ENCODE assay signal across 12 cellular contexts in genomic region chr3:50050361-50050760, GRCh38. TPM values are rescaled to one million over a fixed set of nuclear protein-coding genes. Genes with fewer than 3 reads are reported as not detected.
DNase-seq lines count a peak whose midpoint lies in the region; ATAC-seq and TF ChIP-seq lines count a peak whose summit lies in the region.
"Had no signal": no experiment of that assay in that cellular context is flagged by ENCODE, and none has a peak within 500 bp of the region (broad histone marks: within the 10 kb centered on the region; RNA-seq: fewer than 3 reads in every experiment).

No MANE protein-coding gene starts in this region.

- CTCF ChIA-PET in Calu3 (lab: Charles Lee): no interaction called here

- H3K4me3 ChIP-seq in cardiac fibroblast (replicated peaks in 1 of 2; ENCODE audit: low read depth in 2 of 2, low read length in 2 of 2): no peak overlapping the region

- TF ChIP-seq CTCF in Calu3 (IDR thresholded peaks at IDR 0.05; ENCODE audit: unreplicated experiment): no peak
- TF ChIP-seq CTCF in cardiac fibroblast (IDR thresholded peaks at IDR 0.05; ENCODE audit: low read depth, low read length): no peak
- TF ChIP-seq CTCF in nephron (IDR thresholded peaks at IDR 0.05; ENCODE audit: unreplicated experiment in 3 of 3): no peak

- H3K9me3 Mint-ChIP-seq in Calu3 (ENCODE audit: low read depth, unreplicated experiment) (no peaks in the 10 kb centered on the region), nephron (no peaks in the 10 kb centered on the region)
- H3K9me3 Mint-ChIP-seq: activated CD4-positive, alpha-beta memory T cell treated with anti-CD3 and anti-CD28 coated beads for 36 hours; activated naive CD4-positive, alpha-beta T cell treated with anti-CD3 and anti-CD28 coated beads, Interleukin-2, amount 50 U/mL, for 72 hours had no signal

- DNase-seq in Calu3 (no peak), NCI-H1105 treated with DMSO at 0.1 percent for 48 hours (lab: John Stamatoyannopoulos, UW) (peak; percentile 21), cardiac fibroblast (ENCODE audit: low read depth in 2 of 2) (peak; percentile 65 to 79), NCI-H446 (lab: John Stamatoyannopoulos, UW) (no peak), SIG-M5 (lab: John Stamatoyannopoulos, UW) (no peak)
- DNase-seq in stimulated activated CD8-positive, alpha-beta memory T cell treated with anti-CD3 and anti-CD28 coated beads, Interleukin-4, amount 100 ng/mL, for 48 hours: no peak
- DNase-seq: activated CD4-positive, alpha-beta memory T cell treated with anti-CD3 and anti-CD28 coated beads for 36 hours; DND-41; substantia nigra had no signal

- peak overlapping the region; percentile 6 for H3K27ac Mint-ChIP-seq in Calu3 (ENCODE audit: unreplicated experiment)
- peak overlapping the region; percentile 65 to 92 (median 80) for H3K27ac Mint-ChIP-seq in nephron
- H3K27ac Mint-ChIP-seq: activated CD4-positive, alpha-beta memory T cell treated with anti-CD3 and anti-CD28 coated beads for 36 hours had no signal

- H3K27me3 Mint-ChIP-seq in Calu3 (ENCODE audit: unreplicated experiment): no peaks in the 10 kb centered on the region
- H3K27me3 Mint-ChIP-seq in nephron (ENCODE audit: low read depth): no peaks in the 10 kb centered on the region
- H3K27me3 Mint-ChIP-seq: activated CD4-positive, alpha-beta memory T cell treated with anti-CD3 and anti-CD28 coated beads for 36 hours had no signal

- ATAC-seq in HG02623 (IDR thresholded peaks at IDR 0.05; ENCODE audit: unreplicated experiment): no peak
- ATAC-seq: activated naive CD4-positive, alpha-beta T cell treated with anti-CD3 and anti-CD28 coated beads, Interleukin-2, amount 50 U/mL, for 72 hours had no signal

- intact Hi-C loops in Calu3 (cut with micrococcal nuclease; ENCODE audit: unreplicated experiment): no loop called here

- H3K36me3 Mint-ChIP-seq in Calu3 (ENCODE audit: insufficient read depth, unreplicated experiment) (peaks cover 22% of the 10 kb centered on the region), nephron (ENCODE audit: low read depth) (peaks cover 62% of the 10 kb centered on the region)
- H3K36me3 Mint-ChIP-seq: activated naive CD4-positive, alpha-beta T cell treated with anti-CD3 and anti-CD28 coated beads, Interleukin-2, amount 50 U/mL, for 72 hours had no signal

- H3K4me1 Mint-ChIP-seq in Calu3 (ENCODE audit: low read depth, unreplicated experiment) (peaks cover 9% of the 10 kb centered on the region), nephron (peaks cover 18% of the 10 kb centered on the region)

- BruUV-seq in Calu3 (replicated peaks; lab: Mats Ljungman, UMichigan): no TSS peak

- H3K4me3 Mint-ChIP-seq in Calu3 (ENCODE audit: low read depth, unreplicated experiment) (no peak overlapping the region), nephron (no peak overlapping the region)
- H3K4me3 Mint-ChIP-seq: activated CD4-positive, alpha-beta memory T cell treated with anti-CD3 and anti-CD28 coated beads for 36 hours had no signal

RNA-seq across cellular contexts. Expression of gene RBM5, which starts 38.4 kb away (rescaled TPM):
- 126 and 128 TPM in 2 replicates for total RNA-seq in Calu3 (2022)

Comparison
In these comparisons a context has a peak if more than half of its experiments do, and no peak if none do; other contexts are left out.
1. DNase-seq: peak in NCI-H1105 treated with DMSO at 0.1 percent for 48 hours (single experiment) and cardiac fibroblast (2 of 2); none in Calu3 (single experiment), NCI-H446 (0 of 2), stimulated activated CD8-positive, alpha-beta memory T cell treated with anti-CD3 and anti-CD28 coated beads, Interleukin-4, amount 100 ng/mL, for 48 hours (single experiment) and SIG-M5 (single experiment).